1 cellular context compared by ENCODE assay signal in genomic region chr7:99131290-99131689, GRCh38.
TF ChIP-seq lines count a peak whose summit lies in the region.

No MANE protein-coding gene starts in this region.

TF ChIP-seq in GM23338, 12 proteins besides CTCF, POLR2A, EP300 and RAD21 (continued from another document):
- TF ChIP-seq ZNF462 (CRISPR knock-in tag; IDR thresholded peaks at IDR 0.05) (no peak), EZH2phosphoT487 (IDR thresholded peaks at IDR 0.05; ENCODE audit: unreplicated experiment) (no peak), JUNB (IDR thresholded peaks at IDR 0.05; ENCODE audit: unreplicated experiment) (no peak)
